In genomic region chr4:95124906-95125504, GRCh38 we compare ENCODE assay signal across 8 cellular contexts.
DNase-seq lines count a peak whose midpoint lies in the region; ATAC-seq, FAIRE-seq and TF ChIP-seq lines count a peak whose summit lies in the region.

No MANE protein-coding gene starts in this region.

- H3K4me3 ChIP-seq in DND-41 (ENCODE audit: low read depth in 1 of 2, low read length in 2 of 2), result no peak overlapping the region

- no peak overlapping the region for H3K4me2 ChIP-seq in DND-41 (ENCODE audit: insufficient read depth, low read length)

- peak; percentile 53 for FAIRE-seq in urothelium cell line (lab: Jason Lieb, UNC)

- H3K9ac ChIP-seq in DND-41 (ENCODE audit: low read depth, low read length), result no peak overlapping the region

- H3K9me3 ChIP-seq in DND-41 (ENCODE audit: insufficient read depth, low read length, severe bottlenecking), result no peaks in the 10 kb centered on the region

- no peaks in the 10 kb centered on the region; the same call in 1 of the 2 replicates for H3K79me2 ChIP-seq in DND-41 (ENCODE audit: insufficient read depth, low read length)

- H2AFZ ChIP-seq in DND-41 (ENCODE audit: low read depth, low read length), result no peak overlapping the region

- TF ChIP-seq CTCF in DND-41 (IDR thresholded peaks at IDR 0.05; ENCODE audit: borderline replicate concordance, extremely low read depth, low read length, poor library complexity, severe bottlenecking), result peak; percentile 56

- DNase-seq in DND-41, result peak; percentile 23
- peak; percentile 54 for DNase-seq in LoVo (ENCODE audit: low spot score)
- peak; percentile 16 for DNase-seq in amniotic stem cell (lab: John Stamatoyannopoulos, UW)
- DNase-seq in iris pigment epithelial cell (ENCODE audit: low read depth), result peak; percentile 76
- DNase-seq in urothelium cell line (ENCODE audit: low spot score), result peak; percentile 49
- no peak for DNase-seq in GOT3 (lab: John Stamatoyannopoulos, UW)
- DNase-seq in NCI-H146 (lab: John Stamatoyannopoulos, UW), result no peak

- ATAC-seq in DND-41 (ENCODE audit: insufficient read depth, low read depth) (peak; percentile 61; the same call in 2 of the 3 replicates), HG03354 (IDR thresholded peaks at IDR 0.05; ENCODE audit: poor library complexity, severe bottlenecking, unreplicated experiment) (no peak)

- H3K36me3 ChIP-seq in DND-41 (ENCODE audit: insufficient read depth, low read length), result peaks cover 65% of the 10 kb centered on the region

- H3K27ac ChIP-seq in DND-41 (ENCODE audit: low read length), result no peak overlapping the region

- no peaks in the 10 kb centered on the region for H3K27me3 ChIP-seq in DND-41 (ENCODE audit: insufficient read depth, low read length, poor library complexity)

- H3K4me1 ChIP-seq in DND-41 (ENCODE audit: insufficient read depth, low read length), result peaks cover 12% of the 10 kb centered on the region

- no peaks in the 10 kb centered on the region for H4K20me1 ChIP-seq in DND-41 (ENCODE audit: insufficient read depth, low read length)

Comparison
In these comparisons a context has a peak if more than half of its experiments do, and no peak if none do; other contexts are left out.
1. DNase-seq: peak in DND-41 (single experiment), LoVo (single experiment), amniotic stem cell (single experiment), iris pigment epithelial cell (single experiment) and urothelium cell line (single experiment); none in GOT3 (single experiment) and NCI-H146 (single experiment).